19 cellular contexts compared by ENCODE assay signal in genomic region chr12:131039551-131039950, GRCh38.
"Had no signal": no experiment of that assay in that cellular context is flagged by ENCODE, and none has a peak within 500 bp of the region (broad histone marks: within the 10 kb centered on the region; RNA-seq: fewer than 3 reads in every experiment).

No MANE protein-coding gene starts in this region.

- H3K27ac ChIP-seq: coronary artery, hepatocyte, pancreas, prostate gland, right lobe of liver, stomach, uterus had no signal

- H3K36me3 Mint-ChIP-seq: naive thymus-derived CD8-positive, alpha-beta T cell had no signal

- DNase-seq: effector CD4-positive, alpha-beta T cell; foreskin melanocyte; head of caudate nucleus; left colon; mammary epithelial cell; naive thymus-derived CD8-positive, alpha-beta T cell; nucleus accumbens; stimulated activated naive CD4-positive, alpha-beta T cell; stomach; substantia nigra; uterus had no signal

- H3K36me3 ChIP-seq: pancreas, prostate gland, right lobe of liver, stomach, uterus had no signal

- H3K27me3 ChIP-seq: hepatocyte, pancreas, right lobe of liver, stomach, uterus had no signal

- H3K9me3 ChIP-seq: mucosa of descending colon, pancreas, prostate gland, right lobe of liver, stomach, uterus had no signal

- H3K4me2 ChIP-seq: hepatocyte had no signal

- H3K4me3 Mint-ChIP-seq: naive thymus-derived CD8-positive, alpha-beta T cell; neural crest cell; type B pancreatic cell had no signal

- ATAC-seq: left colon; mucosa of descending colon; naive thymus-derived CD8-positive, alpha-beta T cell; pancreas; right lobe of liver had no signal

- H3K27me3 Mint-ChIP-seq: type B pancreatic cell had no signal

- H3K79me2 ChIP-seq: hepatocyte had no signal

- H3K9me3 Mint-ChIP-seq: neural crest cell, type B pancreatic cell had no signal

- H2AFZ ChIP-seq: hepatocyte had no signal

- H3K4me1 ChIP-seq: pancreas, prostate gland, right lobe of liver, stomach, uterus had no signal

- H3K4me3 ChIP-seq: coronary artery, hepatocyte, mucosa of descending colon, pancreas, prostate gland, right lobe of liver, stomach, uterus had no signal

- H3K27ac Mint-ChIP-seq: naive thymus-derived CD8-positive, alpha-beta T cell; type B pancreatic cell had no signal
